In genomic region chr3:11532865-11533490, GRCh38 we compare ENCODE assay signal across 18 cellular contexts.
DNase-seq lines count a peak whose midpoint lies in the region; ATAC-seq, FAIRE-seq and TF ChIP-seq lines count a peak whose summit lies in the region.
"Had no signal": no experiment of that assay in that cellular context is flagged by ENCODE, and none has a peak within 500 bp of the region (broad histone marks: within the 10 kb centered on the region; RNA-seq: fewer than 3 reads in every experiment).

No MANE protein-coding gene starts in this region.

- H3K9me3 Mint-ChIP-seq in CD4-positive, alpha-beta T cell, result no peaks in the 10 kb centered on the region
- H3K9me3 Mint-ChIP-seq: activated B cell treated with CpG ODN at 0.5 μM for 24 hours; CD8-positive, alpha-beta memory T cell had no signal

- no peak for TF ChIP-seq POLR2A in ovary (IDR thresholded peaks at IDR 0.05)

- no peak overlapping the region for H3K4me2 ChIP-seq in fibroblast of lung (ENCODE audit: extremely low read depth, insufficient read depth, low read length)
- H3K4me2 ChIP-seq: hepatocyte had no signal

- TF ChIP-seq CTCF in AG04449 (IDR thresholded peaks at IDR 0.05; ENCODE audit: insufficient read depth, low read length, missing control alignments) (no peak), RWPE1 (conservative IDR thresholded peaks at IDR 0.05; ENCODE audit: low read depth) (no peak), fibroblast of lung (conservative IDR thresholded peaks at IDR 0.05 in 1 of 2, IDR thresholded peaks at IDR 0.05 in 1 of 2; ENCODE audit: low read depth in 1 of 2, low read length in 2 of 2) (no peak), ovary (IDR thresholded peaks at IDR 0.05) (no peak), D721Med (IDR thresholded peaks at IDR 0.05; ENCODE audit: insufficient read depth, missing control alignments) (no peak)
- no peak for TF ChIP-seq CTCF in CD4-positive, alpha-beta T cell (IDR thresholded peaks at IDR 0.05)

- no peaks in the 10 kb centered on the region for H4K20me1 ChIP-seq in fibroblast of lung (ENCODE audit: control insufficient read depth, extremely low read depth, insufficient read depth, low read length)

- no peaks in the 10 kb centered on the region for H3K4me1 Mint-ChIP-seq in CD4-positive, alpha-beta T cell (ENCODE audit: low read depth)
- H3K4me1 Mint-ChIP-seq: activated B cell treated with CpG ODN at 0.5 μM for 24 hours had no signal

- no peak overlapping the region for H2AFZ ChIP-seq in fibroblast of lung (ENCODE audit: low read length)
- H2AFZ ChIP-seq: hepatocyte had no signal

- H3K27ac ChIP-seq in RWPE1 (peak overlapping the region; percentile 63), fibroblast of lung (ENCODE audit: insufficient read depth, low read length) (no peak overlapping the region), ovary (peak overlapping the region; percentile 36 to 73)
- H3K27ac ChIP-seq in CD4-positive, alpha-beta T cell (ENCODE audit: low read depth, low read length), result no peak overlapping the region
- H3K27ac ChIP-seq: left lung had no signal

- CTCF ChIA-PET in AG04449 (lab: Yijun Ruan, JAX), result interaction anchor here (0.9 to 1.4 kb wide), 4 partner anchors 10 to 153 kb away, joined by 3 to 4 read pairs (median 3); no protein-coding TSS in a partner anchor
- CTCF ChIA-PET in RWPE1 (lab: Yijun Ruan, JAX), result no interaction called here
- CTCF ChIA-PET in CD4-positive, alpha-beta T cell (lab: Charles Lee), result no interaction called here

- POLR2A ChIA-PET in AG04449 (lab: Yijun Ruan, JAX) (interaction anchor here (0.5 to 0.6 kb wide), 2 partner anchors 19 to 25 kb away, joined by 3 read pairs; no protein-coding TSS in a partner anchor), RWPE1 (lab: Yijun Ruan, JAX; ENCODE audit: low non-redundant PET) (no interaction called here)
- POLR2A ChIA-PET in CD4-positive, alpha-beta T cell (lab: Charles Lee), result no interaction called here

- H3K27me3 Mint-ChIP-seq in CD4-positive, alpha-beta T cell, result no peaks in the 10 kb centered on the region
- H3K27me3 Mint-ChIP-seq: activated B cell treated with CpG ODN at 0.5 μM for 24 hours; CD8-positive, alpha-beta memory T cell had no signal

- peaks cover 11% of the 10 kb centered on the region for H3K4me1 ChIP-seq in fibroblast of lung (ENCODE audit: control insufficient read depth, extremely low read depth, insufficient read depth, low read length)
- H3K4me1 ChIP-seq in ovary (ENCODE audit: insufficient read depth), result peaks cover 25% of the 10 kb centered on the region
- H3K4me1 ChIP-seq: left lung had no signal

- TF ChIP-seq EP300 in ovary (IDR thresholded peaks at IDR 0.05), result no peak

- H3K4me3 ChIP-seq in AG04449 (ENCODE audit: low read depth, low read length) (no peak overlapping the region), fibroblast of lung (replicated peaks in 1 of 4; ENCODE audit: control extremely low read depth in 1 of 4, insufficient read depth in 1 of 4, low read depth in 3 of 4, low read length in 4 of 4) (no peak overlapping the region), ovary (no peak overlapping the region)
- H3K4me3 ChIP-seq: hepatocyte, left lung had no signal

- H3K4me3 Mint-ChIP-seq in CD4-positive, alpha-beta T cell, result no peak overlapping the region
- H3K4me3 Mint-ChIP-seq: activated B cell treated with CpG ODN at 0.5 μM for 24 hours; CD8-positive, alpha-beta memory T cell had no signal

- H3K36me3 Mint-ChIP-seq in CD4-positive, alpha-beta T cell (ENCODE audit: low read depth), result peaks cover 3% of the 10 kb centered on the region

- no peaks in the 10 kb centered on the region for H3K79me2 ChIP-seq in fibroblast of lung (ENCODE audit: control insufficient read depth, insufficient read depth, low read length)
- H3K79me2 ChIP-seq: hepatocyte had no signal

- H3K27me3 ChIP-seq in fibroblast of lung (ENCODE audit: control insufficient read depth, insufficient read depth, low read length) (no peaks in the 10 kb centered on the region), ovary (no peaks in the 10 kb centered on the region)
- H3K27me3 ChIP-seq in CD4-positive, alpha-beta T cell (ENCODE audit: control insufficient read depth, insufficient read depth, low read length), result no peaks in the 10 kb centered on the region
- H3K27me3 ChIP-seq: hepatocyte, left lung had no signal

- DNase-seq in AG04449 (ENCODE audit: low read depth, low spot score), result peak; percentile 34
- DNase-seq in RWPE1 (ENCODE audit: low spot score), result no peak
- DNase-seq in fibroblast of lung (ENCODE audit: low read depth in 2 of 2), result peak; percentile 82 to 87
- peak in 3 of 5 donors; percentile 34 to 48 (median 40) for DNase-seq in ovary
- DNase-seq in nucleus accumbens (lab: John Stamatoyannopoulos, UW), result no peak
- DNase-seq in left colon, result no peak
- DNase-seq in D721Med (ENCODE audit: insufficient read length, low spot score), result no peak
- DNase-seq in CD4-positive, alpha-beta T cell, result no peak
- DNase-seq: ACHN; activated B cell treated with CpG ODN at 0.5 μM for 24 hours; activated effector memory CD4-positive, alpha-beta T cell treated with Interleukin-2 at 50 U/mL for 16 hours; CD8-positive, alpha-beta memory T cell; KG1; left lung; NCI-H1417; posterior cingulate gyrus; stimulated activated naive CD4-positive, alpha-beta T cell treated with Interleukin-2 at 50 U/mL for 16 hours had no signal

- intact Hi-C loops in ovary (cut with DNase I), result no loop called here
- intact Hi-C loops in left colon (cut with DNase I, micrococcal nuclease), result no loop called here
- intact Hi-C loops in CD4-positive, alpha-beta T cell (cut with DNase I, micrococcal nuclease), result no loop called here

- H3K27ac Mint-ChIP-seq in CD4-positive, alpha-beta T cell, result no peak overlapping the region
- H3K27ac Mint-ChIP-seq: activated B cell treated with CpG ODN at 0.5 μM for 24 hours had no signal

- ATAC-seq in left colon, result no peak
- ATAC-seq in CD4-positive, alpha-beta T cell (ENCODE audit: poor library complexity), result no peak
- ATAC-seq: left lung had no signal

- FAIRE-seq in D721Med (lab: Jason Lieb, UNC), result no peak

- no peaks in the 10 kb centered on the region for H3K9me3 ChIP-seq in fibroblast of lung (ENCODE audit: control insufficient read depth, insufficient read depth, low read depth, low read length)
- H3K9me3 ChIP-seq in ovary, result no peaks in the 10 kb centered on the region
- H3K9me3 ChIP-seq in CD4-positive, alpha-beta T cell (ENCODE audit: control insufficient read depth, low read length), result no peaks in the 10 kb centered on the region
- H3K9me3 ChIP-seq: left lung had no signal

- H3K9ac ChIP-seq in fibroblast of lung (ENCODE audit: insufficient read depth, low read length), result no peak overlapping the region

- H3K36me3 ChIP-seq in fibroblast of lung (ENCODE audit: control insufficient read depth, insufficient read depth, low read length), result no peaks in the 10 kb centered on the region
- H3K36me3 ChIP-seq in ovary, result no peaks in the 10 kb centered on the region
- H3K36me3 ChIP-seq: left lung had no signal

- WGBS in ovary, 3 donors, result 19 to 51% (median 24%) methylated on average over 10 of the region's 10 CpGs

Comparison
In these comparisons a context has a peak if more than half of its experiments do, and no peak if none do; other contexts are left out.
1. DNase-seq: peak in AG04449 (single experiment), fibroblast of lung (2 of 2) and ovary (3 of 5); none in RWPE1 (single experiment), nucleus accumbens (0 of 56), left colon (0 of 2), D721Med (single experiment) and CD4-positive, alpha-beta T cell (0 of 10).
2. H3K27ac ChIP-seq: peak in RWPE1 (single experiment) and ovary (2 of 2); none in fibroblast of lung (single experiment) and CD4-positive, alpha-beta T cell (single experiment).